In the genomic region with DNA sequence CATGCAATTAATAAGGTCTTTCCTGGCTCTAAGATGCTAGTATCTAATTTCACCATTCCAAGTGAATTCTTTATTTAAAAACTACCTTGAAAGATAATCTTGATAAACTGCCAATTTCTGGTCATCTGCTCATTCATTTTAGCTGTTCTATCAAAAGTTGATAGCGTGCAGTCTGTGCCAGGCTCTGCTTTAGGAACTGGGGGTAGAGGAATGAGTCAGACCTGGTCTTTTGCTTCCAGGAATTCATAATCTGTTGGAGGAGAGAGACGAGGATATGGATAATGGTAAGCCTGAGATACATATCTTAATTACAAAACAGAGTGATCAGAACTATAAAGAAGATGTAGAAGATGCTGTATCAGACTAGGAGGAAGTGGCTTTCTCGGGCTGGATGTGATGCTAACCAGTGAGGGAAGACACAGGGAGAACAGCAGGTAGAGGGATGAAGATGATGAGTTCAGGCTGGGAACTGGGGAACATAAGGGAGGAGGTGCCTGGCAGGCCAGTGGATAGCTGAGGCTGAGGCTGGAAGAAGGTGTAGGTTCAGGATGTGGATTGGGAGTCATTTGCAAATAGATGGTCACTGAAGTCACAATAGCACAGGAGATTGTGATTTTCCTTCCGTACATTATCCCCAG, we compare ENCODE assay signal across 1 cellular context.
TF ChIP-seq lines count a peak whose summit lies in the region.

No MANE protein-coding gene starts in this region.

TF ChIP-seq in HCT116, 20 proteins besides CTCF, POLR2A, EP300 and RAD21 (continued from another document):
- TF ChIP-seq, protein P1, sequence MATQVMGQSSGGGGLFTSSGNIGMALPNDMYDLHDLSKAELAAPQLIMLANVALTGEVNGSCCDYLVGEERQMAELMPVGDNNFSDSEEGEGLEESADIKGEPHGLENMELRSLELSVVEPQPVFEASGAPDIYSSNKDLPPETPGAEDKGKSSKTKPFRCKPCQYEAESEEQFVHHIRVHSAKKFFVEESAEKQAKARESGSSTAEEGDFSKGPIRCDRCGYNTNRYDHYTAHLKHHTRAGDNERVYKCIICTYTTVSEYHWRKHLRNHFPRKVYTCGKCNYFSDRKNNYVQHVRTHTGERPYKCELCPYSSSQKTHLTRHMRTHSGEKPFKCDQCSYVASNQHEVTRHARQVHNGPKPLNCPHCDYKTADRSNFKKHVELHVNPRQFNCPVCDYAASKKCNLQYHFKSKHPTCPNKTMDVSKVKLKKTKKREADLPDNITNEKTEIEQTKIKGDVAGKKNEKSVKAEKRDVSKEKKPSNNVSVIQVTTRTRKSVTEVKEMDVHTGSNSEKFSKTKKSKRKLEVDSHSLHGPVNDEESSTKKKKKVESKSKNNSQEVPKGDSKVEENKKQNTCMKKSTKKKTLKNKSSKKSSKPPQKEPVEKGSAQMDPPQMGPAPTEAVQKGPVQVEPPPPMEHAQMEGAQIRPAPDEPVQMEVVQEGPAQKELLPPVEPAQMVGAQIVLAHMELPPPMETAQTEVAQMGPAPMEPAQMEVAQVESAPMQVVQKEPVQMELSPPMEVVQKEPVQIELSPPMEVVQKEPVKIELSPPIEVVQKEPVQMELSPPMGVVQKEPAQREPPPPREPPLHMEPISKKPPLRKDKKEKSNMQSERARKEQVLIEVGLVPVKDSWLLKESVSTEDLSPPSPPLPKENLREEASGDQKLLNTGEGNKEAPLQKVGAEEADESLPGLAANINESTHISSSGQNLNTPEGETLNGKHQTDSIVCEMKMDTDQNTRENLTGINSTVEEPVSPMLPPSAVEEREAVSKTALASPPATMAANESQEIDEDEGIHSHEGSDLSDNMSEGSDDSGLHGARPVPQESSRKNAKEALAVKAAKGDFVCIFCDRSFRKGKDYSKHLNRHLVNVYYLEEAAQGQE (IDR thresholded peaks at IDR 0.05; ENCODE audit: low read depth), result no peak
- no peak for TF ChIP-seq YY1 (IDR thresholded peaks at IDR 0.05; ENCODE audit: extremely low read depth, insufficient replicate concordance, low read depth, low read length)
- no peak for TF ChIP-seq FOSL1 (IDR thresholded peaks at IDR 0.05; ENCODE audit: low read depth)
- no peak for TF ChIP-seq EGR1 (IDR thresholded peaks at IDR 0.05; ENCODE audit: low read depth)
- TF ChIP-seq ELF1 (IDR thresholded peaks at IDR 0.05; ENCODE audit: borderline replicate concordance, low read depth), result no peak
- TF ChIP-seq SP1 (IDR thresholded peaks at IDR 0.05; ENCODE audit: low read depth), result no peak
- no peak for TF ChIP-seq POLR2AphosphoS5 (IDR thresholded peaks at IDR 0.05; ENCODE audit: low read depth, low read length)
- TF ChIP-seq SIN3A (IDR thresholded peaks at IDR 0.05; ENCODE audit: low read depth), result no peak
- TF ChIP-seq, protein P2, sequence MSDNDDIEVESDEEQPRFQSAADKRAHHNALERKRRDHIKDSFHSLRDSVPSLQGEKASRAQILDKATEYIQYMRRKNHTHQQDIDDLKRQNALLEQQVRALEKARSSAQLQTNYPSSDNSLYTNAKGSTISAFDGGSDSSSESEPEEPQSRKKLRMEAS (IDR thresholded peaks at IDR 0.05), result no peak
- TF ChIP-seq CBX3 (IDR thresholded peaks at IDR 0.05; ENCODE audit: low read depth), result no peak
- TF ChIP-seq, protein P3, sequence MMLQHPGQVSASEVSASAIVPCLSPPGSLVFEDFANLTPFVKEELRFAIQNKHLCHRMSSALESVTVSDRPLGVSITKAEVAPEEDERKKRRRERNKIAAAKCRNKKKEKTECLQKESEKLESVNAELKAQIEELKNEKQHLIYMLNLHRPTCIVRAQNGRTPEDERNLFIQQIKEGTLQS (IDR thresholded peaks at IDR 0.05), result no peak
- no peak for TF ChIP-seq SRF (IDR thresholded peaks at IDR 0.05; ENCODE audit: low read depth)
- no peak for TF ChIP-seq EZH2phosphoT487 (IDR thresholded peaks at IDR 0.05; ENCODE audit: borderline replicate concordance)
- TF ChIP-seq TCF7L2 (IDR thresholded peaks at IDR 0.05; ENCODE audit: borderline replicate concordance, extremely low read depth, insufficient read depth, insufficient read length), result no peak
- TF ChIP-seq JUND (IDR thresholded peaks at IDR 0.05), result no peak
